ENCODE assay signal across 22 cellular contexts in genomic region chr22:38832005-38832978, GRCh38. TPM values are rescaled to one million over a fixed set of nuclear protein-coding genes. Genes with fewer than 3 reads are reported as not detected.
DNase-seq lines count a peak whose midpoint lies in the region; FAIRE-seq and TF ChIP-seq lines count a peak whose summit lies in the region.
"Had no signal": no experiment of that assay in that cellular context is flagged by ENCODE, and none has a peak within 500 bp of the region (broad histone marks: within the 10 kb centered on the region; RNA-seq: fewer than 3 reads in every experiment).

No MANE protein-coding gene starts in this region.

- no peak overlapping the region for H2BK120ac ChIP-seq in H1 (replicated peaks; ENCODE audit: low read depth, low read length)

- H2BK15ac ChIP-seq in H1 (ENCODE audit: low read length), result no peak overlapping the region

- no peaks in the 10 kb centered on the region for H3K79me2 ChIP-seq in H1 (ENCODE audit: control insufficient read depth in 1 of 2, insufficient read depth in 2 of 2, low read length in 2 of 2)

- H3K27me3 ChIP-seq in H1 (replicated peaks in 1 of 4; ENCODE audit: control insufficient read depth in 3 of 4, extremely low read depth in 1 of 4, insufficient read depth in 3 of 4, low read length in 3 of 4), result no peaks in the 10 kb centered on the region
- no peaks in the 10 kb centered on the region for H3K27me3 ChIP-seq in sigmoid colon
- H3K27me3 ChIP-seq: body of pancreas had no signal

- intact Hi-C loops in sigmoid colon (cut with DNase I), result no loop called here

- no peak overlapping the region for H3K23ac ChIP-seq in H1 (ENCODE audit: insufficient read length)

- CTCF ChIA-PET in H1 (lab: Charles Lee; ENCODE audit: partially characterized antibody), result interaction anchor here (0.7 to 2.2 kb wide), 2 partner anchors 63 kb away, joined by 3 to 11 read pairs; no protein-coding TSS in a partner anchor

- H3K36me3 Mint-ChIP-seq in HFFc6 (ENCODE audit: low read depth), result no peaks in the 10 kb centered on the region
- H3K36me3 Mint-ChIP-seq: stimulated activated effector memory CD8-positive, alpha-beta T cell treated with anti-CD3 and anti-CD28 coated beads, Interleukin-12 subunit alpha, Interleukin-12 subunit beta, amount 100 ng/mL, for 72 hours had no signal

- no peak for TF ChIP-seq POLR2A in H1 (IDR thresholded peaks at IDR 0.05; ENCODE audit: control extremely low read depth in 1 of 2, low read depth in 2 of 2, low read length in 2 of 2)
- TF ChIP-seq POLR2A in sigmoid colon (IDR thresholded peaks at IDR 0.05), result no peak

- TF ChIP-seq CTCF in H1 (IDR thresholded peaks at IDR 0.05; ENCODE audit: control extremely low read depth in 1 of 3, insufficient read depth in 1 of 3, low read depth in 1 of 3, low read length in 3 of 3) (no peak), sigmoid colon (IDR thresholded peaks at IDR 0.05) (no peak), HFFc6 (IDR thresholded peaks at IDR 0.05) (no peak)

- no peak overlapping the region for H3K18ac ChIP-seq in H1 (ENCODE audit: extremely low read depth, low read length)

- peaks cover 0 to 11% (median 5%) of the 10 kb centered on the region in 4 experiments; a peak in 5 of 7 replicates for H3K4me1 ChIP-seq in H1 (replicated peaks in 1 of 4; ENCODE audit: control insufficient read depth in 3 of 4, insufficient read depth in 4 of 4, low read length in 3 of 4)
- H3K4me1 ChIP-seq in sigmoid colon, result no peaks in the 10 kb centered on the region
- H3K4me1 ChIP-seq: body of pancreas, gastrocnemius medialis, prostate gland had no signal

- H3K14ac ChIP-seq in H1 (ENCODE audit: insufficient read length), result no peak overlapping the region

- no peak overlapping the region for H2AFZ ChIP-seq in H1 (ENCODE audit: low read length)

- no peaks in the 10 kb centered on the region for H3K9me3 ChIP-seq in H1 (ENCODE audit: insufficient read depth in 2 of 2, low read depth in 1 of 2, low read length in 1 of 2)
- no peaks in the 10 kb centered on the region for H3K9me3 ChIP-seq in sigmoid colon
- H3K9me3 ChIP-seq: body of pancreas, gastrocnemius medialis, prostate gland had no signal

- 0 out of 2 replicates have a peak overlapping the region, but pooled peaks have one; percentile 5 for H2BK12ac ChIP-seq in H1 (ENCODE audit: low read depth, low read length)

- no peak overlapping the region; the same call in 1 of the 2 replicates for H4K8ac ChIP-seq in H1 (ENCODE audit: extremely low read depth, insufficient read depth, low read length)

- no peak overlapping the region for H2BK5ac ChIP-seq in H1 (ENCODE audit: low read depth, low read length)

- H3K4me1 Mint-ChIP-seq in HFFc6 (ENCODE audit: low read depth), result peaks cover 20% of the 10 kb centered on the region
- H3K4me1 Mint-ChIP-seq: stimulated activated effector memory CD8-positive, alpha-beta T cell treated with anti-CD3 and anti-CD28 coated beads, Interleukin-12 subunit alpha, Interleukin-12 subunit beta, amount 100 ng/mL, for 72 hours had no signal

- H3K79me1 ChIP-seq in H1 (ENCODE audit: low read depth, low read length), result no peaks in the 10 kb centered on the region

- peaks cover 1% of the 10 kb centered on the region; the same call in 1 of the 2 replicates for H3K23me2 ChIP-seq in H1 (ENCODE audit: low read depth, low read length)

- peaks cover 0 to 3% of the 10 kb centered on the region in 2 experiments for H4K20me1 ChIP-seq in H1 (replicated peaks in 1 of 2; ENCODE audit: control insufficient read depth in 1 of 2, insufficient read depth in 2 of 2, low read length in 2 of 2)

- no peak for TF ChIP-seq EP300 in H1 (IDR thresholded peaks at IDR 0.05; ENCODE audit: borderline replicate concordance in 1 of 2, low read depth in 2 of 2, low read length in 2 of 2)
- TF ChIP-seq EP300 in sigmoid colon (IDR thresholded peaks at IDR 0.05), result no peak

- no peak overlapping the region for H3K9ac ChIP-seq in H1 (replicated peaks in 1 of 4; ENCODE audit: extremely low read depth in 1 of 4, low read depth in 3 of 4, low read length in 3 of 4)

- DNase-seq in NCI-H1092 (lab: John Stamatoyannopoulos, UW), result peak; percentile 84
- DNase-seq in NCI-H345 (lab: John Stamatoyannopoulos, UW), result peak; percentile 88
- DNase-seq in H1 (ENCODE audit: low read depth in 1 of 2, low spot score in 2 of 2), result no peak
- peak; percentile 25 for DNase-seq in sigmoid colon
- no peak for DNase-seq in GDM1 (lab: John Stamatoyannopoulos, UW)
- DNase-seq in SW480 (ENCODE audit: low spot score), result no peak
- no peak for DNase-seq in NCI-H2196 (lab: John Stamatoyannopoulos, UW; ENCODE audit: unreplicated experiment)
- no peak for DNase-seq in HFFc6
- DNase-seq: activated CD4-positive, alpha-beta T cell treated with anti-CD3 and anti-CD28 coated beads, Interleukin-2, amount 50 U/mL, for 1 hour; activated naive CD4-positive, alpha-beta T cell treated with anti-CD3 and anti-CD28 coated beads, Interleukin-2, amount 50 U/mL, for 16 hours; body of pancreas; erythroblast; gastrocnemius medialis; naive thymus-derived CD4-positive, alpha-beta T cell; NCI-H187; NCI-H82; RPMI8226; trophoblast cell had no signal

- no peak overlapping the region for H3K27ac Mint-ChIP-seq in HFFc6
- H3K27ac Mint-ChIP-seq: naive thymus-derived CD4-positive, alpha-beta T cell; stimulated activated effector memory CD8-positive, alpha-beta T cell treated with anti-CD3 and anti-CD28 coated beads, Interleukin-12 subunit alpha, Interleukin-12 subunit beta, amount 100 ng/mL, for 72 hours had no signal

- no peaks in the 10 kb centered on the region for H3K9me3 Mint-ChIP-seq in HFFc6
- H3K9me3 Mint-ChIP-seq: naive thymus-derived CD4-positive, alpha-beta T cell; stimulated activated effector memory CD8-positive, alpha-beta T cell treated with anti-CD3 and anti-CD28 coated beads, Interleukin-12 subunit alpha, Interleukin-12 subunit beta, amount 100 ng/mL, for 72 hours had no signal

- no peak overlapping the region for H3K4ac ChIP-seq in H1 (replicated peaks; ENCODE audit: insufficient read length, low read depth, low read length)

- POLR2A ChIA-PET in H1 (lab: Charles Lee; ENCODE audit: partially characterized antibody), result interaction anchor here (1.4 kb wide), 1 partner anchor 11 kb away, joined by 5 read pairs; the partner anchor contains the start of gene NPTXR

- TF ChIP-seq RAD21 in H1 (IDR thresholded peaks at IDR 0.05 in 1 of 2, conservative IDR thresholded peaks at IDR 0.05 in 1 of 2; ENCODE audit: low read depth in 2 of 2, low read length in 2 of 2), result no peak

- peaks cover 14% of the 10 kb centered on the region for H3K27me3 Mint-ChIP-seq in HFFc6 (ENCODE audit: insufficient read depth)

- no peak overlapping the region for H3K56ac ChIP-seq in H1 (replicated peaks; ENCODE audit: insufficient read length, low read depth, low read length)

- no peak overlapping the region for H3K4me3 Mint-ChIP-seq in HFFc6
- H3K4me3 Mint-ChIP-seq: naive thymus-derived CD4-positive, alpha-beta T cell; stimulated activated effector memory CD8-positive, alpha-beta T cell treated with anti-CD3 and anti-CD28 coated beads, Interleukin-12 subunit alpha, Interleukin-12 subunit beta, amount 100 ng/mL, for 72 hours had no signal

- WGBS in H1 (ENCODE audit: extremely low coverage in 1 of 2, insufficient coverage in 1 of 2, insufficient read length in 1 of 2, insufficient replicate concordance in 2 of 2, low coverage in 1 of 2, low lambda C conversion rate in 2 of 2, missing lambda C conversion rate in 1 of 2), 2 experiments, result 85% methylated on average over 30 of the region's 30 CpGs; no CpG with 5 or more reads in 1 of the 2 experiments
- 80 to 83% methylated on average over 30 of the region's 30 CpGs for WGBS in sigmoid colon, 2 donors

- no peak overlapping the region for H2BK20ac ChIP-seq in H1 (ENCODE audit: low read length)

- FAIRE-seq in H1 (lab: Jason Lieb, UNC), result no peak
- FAIRE-seq: GM18507 had no signal

- H4K5ac ChIP-seq in H1 (ENCODE audit: insufficient read length, low read depth, low read length), result no peak overlapping the region

- H3K4me3 ChIP-seq in H1 (ENCODE audit: extremely low read depth in 1 of 4, insufficient read depth in 2 of 4, low read depth in 3 of 4, low read length in 4 of 4) (no peak overlapping the region), sigmoid colon (no peak overlapping the region)
- H3K4me3 ChIP-seq: body of pancreas, gastrocnemius medialis, lung, prostate gland had no signal

- H3K27ac ChIP-seq in H1 (ENCODE audit: low read depth, low read length), result no peak overlapping the region
- no peak overlapping the region for H3K27ac ChIP-seq in sigmoid colon
- H3K27ac ChIP-seq: body of pancreas, gastrocnemius medialis, prostate gland had no signal

- no peak overlapping the region for H3K4me2 ChIP-seq in H1 (ENCODE audit: insufficient read depth in 1 of 2, low read depth in 2 of 2, low read length in 2 of 2)

- H2AK5ac ChIP-seq in H1 (ENCODE audit: low read depth, low read length), result no peak overlapping the region

- no peak overlapping the region for H4K91ac ChIP-seq in H1 (replicated peaks; ENCODE audit: insufficient read length, low read length)

- H3K36me3 ChIP-seq in H1 (ENCODE audit: control insufficient read depth in 2 of 4, insufficient read depth in 4 of 4, low read length in 3 of 4) (no peaks in the 10 kb centered on the region), sigmoid colon (no peaks in the 10 kb centered on the region)
- H3K36me3 ChIP-seq: gastrocnemius medialis, prostate gland had no signal

RNA-seq across cellular contexts. Expression of gene NPTXR, which starts 11.5 kb away (rescaled TPM):
- total RNA-seq in H1 (2021; fragmentation: NEBNext Ultra II Directional; extraction: Animal tissue kit (Norgen Biotek cat#: 25700)), result 5.8 and 6.4 TPM in 2 replicates
- polyA plus RNA-seq in H1 (2011; rRNA removed) (3.7 and 4.9 TPM in 2 replicates), sigmoid colon (1 to 10 TPM in 1 of 3 donors, under 1 TPM in 1, not detected in 1; under 0.01 to 2.9 TPM)
- 3.3 TPM for polyA plus RNA-seq in H1 (2011; cell fraction: cytosol; rRNA removed)
- 3.8 TPM for polyA plus RNA-seq in H1 (2011; cell fraction: nucleus; rRNA removed)
- polyA plus RNA-seq in H1 (2012, experiment 1 of 2), result 5.5 to 8.8 TPM (median 6.9 TPM) in 4 replicates
- 5.3 TPM for polyA plus RNA-seq in H1 (2012, experiment 2 of 2)
- polyA plus RNA-seq in H1 (2013, experiment 1 of 2), result 5.2 TPM
- 6.0 TPM for polyA plus RNA-seq in H1 (2013, experiment 2 of 2)
- polyA minus RNA-seq in H1 (2011; rRNA and poly(A)+ RNA removed), result 5.1 and 5.9 TPM in 2 replicates
- 8.6 TPM for polyA minus RNA-seq in H1 (2011; cell fraction: cytosol; rRNA and poly(A)+ RNA removed)
- polyA minus RNA-seq in H1 (2011; cell fraction: nucleus; rRNA and poly(A)+ RNA removed), result 2.4 TPM
- 10 to 100 TPM in 1 of 4 donors, 1 to 10 TPM in 3; 3.9 to 14.4 (median 5.3) TPM for total RNA-seq in sigmoid colon
- 1 to 10 TPM; 1.4 to 5.4 (median 1.6) TPM for total RNA-seq in HFFc6 (2021; fragmentation: NEBNext Ultra II Directional; extraction: Animal tissue kit (Norgen Biotek cat#: 25700))

RNA-seq across cellular contexts. Expression of gene DNAL4, which starts 38.3 kb away (rescaled TPM):
- total RNA-seq in H1 (2021; fragmentation: NEBNext Ultra II Directional; extraction: Animal tissue kit (Norgen Biotek cat#: 25700)), result 7.8 and 8.8 TPM in 2 replicates
- polyA plus RNA-seq in H1 (2011; rRNA removed) (14.0 and 23.4 TPM in 2 replicates), sigmoid colon (10 to 100 TPM; 18.7 to 25.8 (median 23.8) TPM)
- 17.7 TPM for polyA plus RNA-seq in H1 (2011; cell fraction: cytosol; rRNA removed)
- polyA plus RNA-seq in H1 (2011; cell fraction: nucleus; rRNA removed), result 17.5 TPM
- polyA plus RNA-seq in H1 (2012, experiment 1 of 2), result 7.9 to 11.2 TPM (median 10.6 TPM) in 4 replicates
- 12.6 TPM for polyA plus RNA-seq in H1 (2012, experiment 2 of 2)
- 7.5 TPM for polyA plus RNA-seq in H1 (2013, experiment 1 of 2)
- 8.2 TPM for polyA plus RNA-seq in H1 (2013, experiment 2 of 2)
- 6.9 and 7.1 TPM in 2 replicates for polyA minus RNA-seq in H1 (2011; rRNA and poly(A)+ RNA removed)
- polyA minus RNA-seq in H1 (2011; cell fraction: cytosol; rRNA and poly(A)+ RNA removed), result 5.4 TPM
- 2.5 TPM for polyA minus RNA-seq in H1 (2011; cell fraction: nucleus; rRNA and poly(A)+ RNA removed)
- 10 to 100 TPM in 3 of 4 donors, 1 to 10 TPM in 1; 7.9 to 15.0 (median 11.5) TPM for total RNA-seq in sigmoid colon
- total RNA-seq in HFFc6 (2021; fragmentation: NEBNext Ultra II Directional; extraction: Animal tissue kit (Norgen Biotek cat#: 25700)), result 10 to 100 TPM in 2 of 6 experiments, 1 to 10 TPM in 4; 8.6 to 11.5 (median 9.8) TPM

RNA-seq across cellular contexts. Expression of gene CBX6, which starts 39.7 kb away (rescaled TPM):
- 27.5 and 28.2 TPM in 2 replicates for total RNA-seq in H1 (2021; fragmentation: NEBNext Ultra II Directional; extraction: Animal tissue kit (Norgen Biotek cat#: 25700))
- polyA plus RNA-seq in H1 (2011; rRNA removed), result 10.6 and 11.7 TPM in 2 replicates
- 6.3 TPM for polyA plus RNA-seq in H1 (2011; cell fraction: cytosol; rRNA removed)
- polyA plus RNA-seq in H1 (2011; cell fraction: nucleus; rRNA removed), result 33.5 TPM
- polyA plus RNA-seq in H1 (2012, experiment 1 of 2), result 12.9 to 17.7 TPM (median 14.7 TPM) in 4 replicates
- 13.0 TPM for polyA plus RNA-seq in H1 (2012, experiment 2 of 2)
- polyA plus RNA-seq in H1 (2013, experiment 1 of 2), result 10.8 TPM
- 11.2 TPM for polyA plus RNA-seq in H1 (2013, experiment 2 of 2)
- 15.0 and 17.1 TPM in 2 replicates for polyA minus RNA-seq in H1 (2011; rRNA and poly(A)+ RNA removed)
- 22.2 TPM for polyA minus RNA-seq in H1 (2011; cell fraction: cytosol; rRNA and poly(A)+ RNA removed)
- 50.0 TPM for polyA minus RNA-seq in H1 (2011; cell fraction: nucleus; rRNA and poly(A)+ RNA removed)
- total RNA-seq in sigmoid colon, result 10 to 100 TPM; 47.2 to 90.6 (median 59.3) TPM
- 10 to 100 TPM in 1 of 3 donors, 1 to 10 TPM in 2; 4.2 to 23.8 (median 5.1) TPM for polyA plus RNA-seq in sigmoid colon
- total RNA-seq in HFFc6 (2021; fragmentation: NEBNext Ultra II Directional; extraction: Animal tissue kit (Norgen Biotek cat#: 25700)), result 10 to 100 TPM; 72.0 to 91.5 (median 75.3) TPM

Comparison
In these comparisons a context has a peak if more than half of its experiments do, and no peak if none do; other contexts are left out.
1. DNase-seq: peak in NCI-H1092 (single experiment), NCI-H345 (single experiment) and sigmoid colon (single experiment); none in H1 (0 of 2), GDM1 (single experiment), SW480 (single experiment), NCI-H2196 (single experiment) and HFFc6 (single experiment).